In genomic region chr2:60486067-60486466, GRCh38 we compare ENCODE assay signal across 1 cellular context.
TF ChIP-seq lines count a peak whose summit lies in the region.

No MANE protein-coding gene starts in this region.

TF ChIP-seq in HepG2, 621 proteins besides CTCF, POLR2A, EP300 and RAD21 (continued from another document):
- no peak for TF ChIP-seq BCLAF1 (IDR thresholded peaks at IDR 0.05)
- TF ChIP-seq ZNF770 (CRISPR knock-in tag; IDR thresholded peaks at IDR 0.05) = no peak
- TF ChIP-seq ZNF746 (CRISPR knock-in tag; IDR thresholded peaks at IDR 0.05) = no peak
- no peak for TF ChIP-seq ZNF281 (CRISPR knock-in tag; IDR thresholded peaks at IDR 0.05; ENCODE audit: borderline replicate concordance)
